15 cellular contexts compared by ENCODE assay signal in the genomic region with DNA sequence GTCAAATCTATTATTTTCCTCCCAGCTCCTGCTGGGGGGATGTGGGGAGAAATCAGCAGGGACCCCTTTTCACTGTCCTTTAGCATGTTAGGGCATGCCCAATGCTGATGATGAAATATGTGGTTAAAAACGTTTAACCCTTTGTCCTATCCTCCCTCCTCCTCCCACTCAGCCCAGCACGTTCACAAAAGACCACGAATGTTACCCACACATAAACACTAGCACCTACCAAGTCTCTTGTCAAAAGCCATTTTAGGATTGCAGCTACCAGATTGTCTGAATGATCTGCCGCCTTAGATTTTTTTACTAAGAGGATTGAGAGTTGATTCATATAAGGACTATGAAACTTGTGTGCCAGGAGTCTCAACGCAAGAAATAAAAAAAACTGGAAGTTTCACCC.
DNase-seq lines count a peak whose midpoint lies in the region; ATAC-seq and TF ChIP-seq lines count a peak whose summit lies in the region.
"Had no signal": no experiment of that assay in that cellular context is flagged by ENCODE, and none has a peak within 500 bp of the region (broad histone marks: within the 10 kb centered on the region; RNA-seq: fewer than 3 reads in every experiment).

No MANE protein-coding gene starts in this region.

- H3K36me3 ChIP-seq in heart right ventricle = no peaks in the 10 kb centered on the region
- H3K36me3 ChIP-seq: upper lobe of right lung had no signal

- H3K4me1 ChIP-seq in heart right ventricle = no peaks in the 10 kb centered on the region
- H3K4me1 ChIP-seq: upper lobe of right lung had no signal

- WGBS in heart right ventricle, 2 donors = 44 to 45% methylated on average over 5 of the region's 5 CpGs

- H3K27me3 ChIP-seq in heart right ventricle = no peaks in the 10 kb centered on the region
- H3K27me3 ChIP-seq: upper lobe of right lung had no signal

- H3K36me3 Mint-ChIP-seq in glutamatergic neuron (ENCODE audit: unreplicated experiment) = no peaks in the 10 kb centered on the region

- ATAC-seq in GM19395 (IDR thresholded peaks at IDR 0.05; ENCODE audit: unreplicated experiment) (no peak), heart right ventricle (no peak)
- ATAC-seq: HCT116, upper lobe of right lung had no signal

- no peaks in the 10 kb centered on the region for H3K9me3 ChIP-seq in heart right ventricle
- H3K9me3 ChIP-seq: upper lobe of right lung had no signal

- H3K4me3 Mint-ChIP-seq in glutamatergic neuron (ENCODE audit: unreplicated experiment) = no peak overlapping the region
- H3K4me3 Mint-ChIP-seq: activated T-cell treated with anti-CD3 and anti-CD28 coated beads, Interleukin-2, amount 50 U/mL, for 72 hours had no signal

- intact Hi-C loops in heart right ventricle (cut with DNase I) = no loop called here

- peaks cover 11% of the 10 kb centered on the region for H3K4me1 Mint-ChIP-seq in glutamatergic neuron (ENCODE audit: low read depth, unreplicated experiment)

- DNase-seq in EL (peak; percentile 38), MV-4-11 (lab: John Stamatoyannopoulos, UW) (peak; percentile 83), SW480 (ENCODE audit: low spot score) (peak; percentile 6), glutamatergic neuron (no peak), HPDE6-E6E7 (ENCODE audit: extremely low spot score) (no peak), heart right ventricle (no peak), COLO829 (ENCODE audit: low spot score) (no peak)
- DNase-seq: activated T-cell treated with anti-CD3 and anti-CD28 coated beads, Interleukin-2, amount 50 U/mL, for 72 hours; effector CD8-positive, alpha-beta T cell; islet precursor cell; NCI-H524 treated with DMSO at 0.1 percent for 48 hours; nucleus accumbens; upper lobe of right lung had no signal

- H3K27ac Mint-ChIP-seq in glutamatergic neuron (ENCODE audit: unreplicated experiment) = peak overlapping the region; percentile 30
- H3K27ac Mint-ChIP-seq: activated T-cell treated with anti-CD3 and anti-CD28 coated beads, Interleukin-2, amount 50 U/mL, for 72 hours had no signal

- H3K9me3 Mint-ChIP-seq in glutamatergic neuron (ENCODE audit: unreplicated experiment) = peaks cover 2% of the 10 kb centered on the region
- H3K9me3 Mint-ChIP-seq: activated T-cell treated with anti-CD3 and anti-CD28 coated beads, Interleukin-2, amount 50 U/mL, for 72 hours had no signal

- H3K27me3 Mint-ChIP-seq in glutamatergic neuron (ENCODE audit: unreplicated experiment) = no peaks in the 10 kb centered on the region

- H3K27ac ChIP-seq in heart right ventricle = no peak overlapping the region
- H3K27ac ChIP-seq: upper lobe of right lung had no signal

- no peak overlapping the region for H3K4me3 ChIP-seq in heart right ventricle
- H3K4me3 ChIP-seq: upper lobe of right lung had no signal

- TF ChIP-seq CTCF in glutamatergic neuron (IDR thresholded peaks at IDR 0.05; ENCODE audit: partially characterized antibody, unreplicated experiment) = no peak
- TF ChIP-seq CTCF in heart right ventricle (IDR thresholded peaks at IDR 0.05) = no peak

Comparison
In these comparisons a context has a peak if more than half of its experiments do, and no peak if none do; other contexts are left out.
1. DNase-seq: peak in EL (single experiment), MV-4-11 (single experiment) and SW480 (single experiment); none in glutamatergic neuron (single experiment), HPDE6-E6E7 (single experiment), heart right ventricle (0 of 2) and COLO829 (single experiment).